In genomic region chr6:110650755-110651154, GRCh38 we compare ENCODE assay signal across 1 cellular context.
TF ChIP-seq lines count a peak whose summit lies in the region.

No MANE protein-coding gene starts in this region.

TF ChIP-seq in WTC11, 78 proteins besides CTCF, POLR2A, EP300 and RAD21 (continued from another document):
- TF ChIP-seq TEAD1 (CRISPR knock-in tag; IDR thresholded peaks at IDR 0.05) = no peak
- TF ChIP-seq E2F4 (CRISPR knock-in tag; IDR thresholded peaks at IDR 0.05; ENCODE audit: borderline replicate concordance, low read depth) = no peak
- no peak for TF ChIP-seq ZSCAN18 (CRISPR knock-in tag; IDR thresholded peaks at IDR 0.05)
- TF ChIP-seq E2F5 (CRISPR knock-in tag; IDR thresholded peaks at IDR 0.05) = no peak
- no peak for TF ChIP-seq ZNF423 (CRISPR knock-in tag; IDR thresholded peaks at IDR 0.05)
- TF ChIP-seq ZNF121 (CRISPR knock-in tag; IDR thresholded peaks at IDR 0.05) = no peak
- no peak for TF ChIP-seq MYBL2 (CRISPR knock-in tag; IDR thresholded peaks at IDR 0.05)
- no peak for TF ChIP-seq TCF7 (CRISPR knock-in tag; IDR thresholded peaks at IDR 0.05; ENCODE audit: low read depth)
- no peak for TF ChIP-seq PRDM15 (CRISPR knock-in tag; IDR thresholded peaks at IDR 0.05)
- TF ChIP-seq CBFB (CRISPR knock-in tag; IDR thresholded peaks at IDR 0.05; ENCODE audit: low read depth) = no peak
- TF ChIP-seq ATF3 (CRISPR knock-in tag; conservative IDR thresholded peaks at IDR 0.05) = no peak
TF ChIP-seq in WTC11: peak in this region for 0.
